Comparison of ENCODE assay signal across 11 cellular contexts in genomic region chr3:37627951-37628620, GRCh38.
DNase-seq lines count a peak whose midpoint lies in the region; ATAC-seq and TF ChIP-seq lines count a peak whose summit lies in the region.
"Had no signal": no experiment of that assay in that cellular context is flagged by ENCODE, and none has a peak within 500 bp of the region (broad histone marks: within the 10 kb centered on the region; RNA-seq: fewer than 3 reads in every experiment).

No MANE protein-coding gene starts in this region.

- no peak for TF ChIP-seq CTCF in transverse colon (IDR thresholded peaks at IDR 0.05)
- no peak for TF ChIP-seq CTCF in colonic mucosa (IDR thresholded peaks at IDR 0.05)

- H3K4me3 ChIP-seq in transverse colon = no peak overlapping the region
- no peak overlapping the region for H3K4me3 ChIP-seq in colonic mucosa

- no peak for TF ChIP-seq POLR2A in transverse colon (IDR thresholded peaks at IDR 0.05)

- H3K27me3 ChIP-seq in transverse colon (no peaks in the 10 kb centered on the region), colonic mucosa (no peaks in the 10 kb centered on the region)

- 71 to 75% methylated on average over 5 to 13 of the region's 13 CpGs for WGBS in transverse colon (ENCODE audit: low coverage in 1 of 2), 2 donors

- in situ Hi-C loops in transverse colon (cut with MboI; ENCODE audit: low pct_ligation_motif_present in 1 of 4, low pct_unique_long_range_greater_than_20kb in 1 of 4, low sequenced_read_pairs in 3 of 4) = no loop called here

- H3K36me3 ChIP-seq in transverse colon = no peaks in the 10 kb centered on the region
- no peaks in the 10 kb centered on the region for H3K36me3 ChIP-seq in colonic mucosa

- ATAC-seq in GM19328 (IDR thresholded peaks at IDR 0.05; ENCODE audit: unreplicated experiment) (peak; percentile 63), HG02588 (IDR thresholded peaks at IDR 0.05; ENCODE audit: unreplicated experiment) (peak; percentile 70), HG03565 (IDR thresholded peaks at IDR 0.05; ENCODE audit: unreplicated experiment) (peak; percentile 87)

- no peak overlapping the region for H3K27ac ChIP-seq in transverse colon
- no peak overlapping the region for H3K27ac ChIP-seq in colonic mucosa

- no peaks in the 10 kb centered on the region for H3K9me3 ChIP-seq in transverse colon
- no peaks in the 10 kb centered on the region for H3K9me3 ChIP-seq in colonic mucosa

- H3K9ac ChIP-seq in colonic mucosa (ENCODE audit: low read depth in 2 of 2, low read length in 2 of 2) = no peak overlapping the region

- intact Hi-C loops in transverse colon (cut with DNase I; ENCODE audit: low total_unique reads) (no loop called here), colonic mucosa (cut with DNase I) (no loop called here)

- H3K4me1 ChIP-seq in transverse colon (peaks cover 4 to 41% (median 10%) of the 10 kb centered on the region in 4 donors), colonic mucosa (no peaks in the 10 kb centered on the region)

- DNase-seq in retina (peak; percentile 62), NCI-H1417 (lab: John Stamatoyannopoulos, UW) (no peak), transverse colon (no peak), colonic mucosa (no peak), KG1 (lab: John Stamatoyannopoulos, UW) (no peak)
- DNase-seq: activated T-cell treated with anti-CD3 and anti-CD28 coated beads, Interleukin-2, amount 50 U/mL, for 48 hours; NCI-H1436 treated with DMSO at 0.1 percent for 48 hours; stimulated activated CD4-positive, alpha-beta T cell treated with anti-CD3 and anti-CD28 coated beads, Interleukin-4, amount 100 ng/mL, for 1 hour had no signal

- TF ChIP-seq EP300 in transverse colon (IDR thresholded peaks at IDR 0.05; ENCODE audit: low read depth) = no peak
